8 cellular contexts compared by ENCODE assay signal in the genomic region with DNA sequence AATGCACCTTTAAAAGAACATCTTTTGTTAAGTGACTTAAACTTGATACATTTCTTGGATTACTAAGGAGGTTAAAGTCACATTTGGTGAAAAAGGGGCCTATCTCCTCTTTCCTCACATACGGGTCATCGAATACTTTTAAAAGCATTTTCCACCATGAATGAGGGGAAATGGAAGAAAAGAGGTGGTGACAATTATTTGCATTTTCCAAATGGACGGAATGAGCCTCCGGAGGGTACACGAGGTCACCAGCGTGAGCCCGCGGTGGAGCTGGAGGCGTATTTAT. TPM values are rescaled to one million over a fixed set of nuclear protein-coding genes. Genes with fewer than 3 reads are reported as not detected.
A peak's percentile ranks its signal among the peaks of the same experiment; 100 is the strongest.
DNase-seq lines count a peak whose midpoint lies in the region; ATAC-seq, FAIRE-seq and TF ChIP-seq lines count a peak whose summit lies in the region.

No MANE protein-coding gene starts in this region.

- H3K36me3 Mint-ChIP-seq in activated CD8-positive, alpha-beta memory T cell treated with anti-CD3 and anti-CD28 coated beads, Interleukin-2, amount 10 ng/mL, durations not matched to agents 7 days and 5 days, result peaks cover 11% of the 10 kb centered on the region
- peaks cover 9% of the 10 kb centered on the region for H3K36me3 Mint-ChIP-seq in activated T-helper 2 cell treated with anti-CD3 and anti-CD28 coated beads, Interferon-gamma antibody, Interleukin-2, Interleukin-4, amounts not matched to agents 10 μg/mL and 5 μg/mL and 100 μg/mL, durations not matched to agents 14 hours and 24 hours and 36 hours (ENCODE audit: low read depth)

- H3K27me3 ChIP-seq in keratinocyte (ENCODE audit: control insufficient read depth, extremely low read depth, insufficient read depth, low read length), result no peaks in the 10 kb centered on the region
- no peaks in the 10 kb centered on the region for H3K27me3 ChIP-seq in thoracic aorta (replicated peaks; ENCODE audit: insufficient read depth)

- no peak for FAIRE-seq in keratinocyte (lab: Jason Lieb, UNC)

- no peaks in the 10 kb centered on the region for H3K9me3 Mint-ChIP-seq in activated CD8-positive, alpha-beta memory T cell treated with anti-CD3 and anti-CD28 coated beads, Interleukin-2, amount 10 ng/mL, durations not matched to agents 7 days and 5 days (ENCODE audit: low read depth)
- H3K9me3 Mint-ChIP-seq in activated T-helper 2 cell treated with anti-CD3 and anti-CD28 coated beads, Interferon-gamma antibody, Interleukin-2, Interleukin-4, amounts not matched to agents 10 μg/mL and 5 μg/mL and 100 μg/mL, durations not matched to agents 14 hours and 24 hours and 36 hours, result no peaks in the 10 kb centered on the region

- peaks cover 19% of the 10 kb centered on the region for H3K27me3 Mint-ChIP-seq in activated CD8-positive, alpha-beta memory T cell treated with anti-CD3 and anti-CD28 coated beads, Interleukin-2, amount 10 ng/mL, durations not matched to agents 7 days and 5 days
- peaks cover 44% of the 10 kb centered on the region for H3K27me3 Mint-ChIP-seq in activated T-helper 2 cell treated with anti-CD3 and anti-CD28 coated beads, Interferon-gamma antibody, Interleukin-2, Interleukin-4, amounts not matched to agents 10 μg/mL and 5 μg/mL and 100 μg/mL, durations not matched to agents 14 hours and 24 hours and 36 hours (ENCODE audit: low read depth)

- peak overlapping the region; percentile 71 for H3K27ac Mint-ChIP-seq in activated CD8-positive, alpha-beta memory T cell treated with anti-CD3 and anti-CD28 coated beads, Interleukin-2, amount 10 ng/mL, durations not matched to agents 7 days and 5 days
- peak overlapping the region; percentile 67 for H3K27ac Mint-ChIP-seq in activated T-helper 2 cell treated with anti-CD3 and anti-CD28 coated beads, Interferon-gamma antibody, Interleukin-2, Interleukin-4, amounts not matched to agents 10 μg/mL and 5 μg/mL and 100 μg/mL, durations not matched to agents 14 hours and 24 hours and 36 hours

- H3K79me2 ChIP-seq in keratinocyte (ENCODE audit: control insufficient read depth, insufficient read depth, low read length), result peaks cover 41% of the 10 kb centered on the region

- peak overlapping the region; percentile 86 for H3K27ac ChIP-seq in keratinocyte (ENCODE audit: control insufficient read depth, insufficient read depth, low read length)
- H3K27ac ChIP-seq in thoracic aorta, result peak overlapping the region; percentile 99 to 100

- TF ChIP-seq CTCF in keratinocyte (optimal IDR thresholded peaks at IDR 0.05 in 1 of 3, IDR thresholded peaks at IDR 0.05 in 1 of 3, conservative IDR thresholded peaks at IDR 0.05 in 1 of 3; ENCODE audit: extremely low read depth in 1 of 3, insufficient read depth in 2 of 3, low read length in 3 of 3) (no peak), thoracic aorta (IDR thresholded peaks at IDR 0.05) (no peak)

- peaks cover 52% of the 10 kb centered on the region for H3K4me1 Mint-ChIP-seq in activated CD8-positive, alpha-beta memory T cell treated with anti-CD3 and anti-CD28 coated beads, Interleukin-2, amount 10 ng/mL, durations not matched to agents 7 days and 5 days
- peaks cover 41% of the 10 kb centered on the region for H3K4me1 Mint-ChIP-seq in activated T-helper 2 cell treated with anti-CD3 and anti-CD28 coated beads, Interferon-gamma antibody, Interleukin-2, Interleukin-4, amounts not matched to agents 10 μg/mL and 5 μg/mL and 100 μg/mL, durations not matched to agents 14 hours and 24 hours and 36 hours (ENCODE audit: low read depth)

- ATAC-seq in activated CD8-positive, alpha-beta memory T cell treated with anti-CD3 and anti-CD28 coated beads, Interleukin-2, amount 10 ng/mL, durations not matched to agents 7 days and 5 days, result no peak
- no peak for ATAC-seq in thoracic aorta (ENCODE audit: insufficient number of reproducible peaks, low FRiP score, low read depth)

- peaks cover 20% of the 10 kb centered on the region for H3K4me1 ChIP-seq in keratinocyte (ENCODE audit: control insufficient read depth, extremely low read depth, insufficient read depth, low read length)
- peaks cover 12 to 48% of the 10 kb centered on the region in 2 donors for H3K4me1 ChIP-seq in thoracic aorta (ENCODE audit: control insufficient read depth in 1 of 2, low read depth in 2 of 2)

- peak overlapping the region; percentile 96 for H3K4me2 ChIP-seq in keratinocyte (ENCODE audit: control insufficient read depth, extremely low read depth, insufficient read depth, low read depth, low read length)

- peak overlapping the region; percentile 95 for H3K9ac ChIP-seq in keratinocyte (ENCODE audit: control insufficient read depth, extremely low read depth, insufficient read depth, low read length)

- H3K4me3 ChIP-seq in keratinocyte (ENCODE audit: control insufficient read depth in 2 of 3, extremely low read depth in 1 of 3, insufficient read depth in 2 of 3, low read depth in 1 of 3, low read length in 3 of 3) (peak overlapping the region; percentile 87 to 92 (median 89)), thoracic aorta (peak overlapping the region; percentile 81)

- intact Hi-C loops in activated T-helper 2 cell treated with anti-CD3 and anti-CD28 coated beads, Interferon-gamma antibody, Interleukin-2, Interleukin-4, amounts not matched to agents 10 μg/mL and 5 μg/mL and 100 μg/mL, durations not matched to agents 14 hours and 24 hours and 36 hours (cut with micrococcal nuclease), result loop anchor here (5.0 to 10.0 kb wide), 2 partner anchors 342 to 351 kb away; a partner anchor contains a TSS

- H3K36me3 ChIP-seq in keratinocyte (ENCODE audit: control insufficient read depth in 2 of 2, extremely low read depth in 1 of 2, insufficient read depth in 2 of 2, low read length in 2 of 2) (no peaks in the 10 kb centered on the region), thoracic aorta (no peaks in the 10 kb centered on the region)

- H3K4me3 Mint-ChIP-seq in activated CD8-positive, alpha-beta memory T cell treated with anti-CD3 and anti-CD28 coated beads, Interleukin-2, amount 10 ng/mL, durations not matched to agents 7 days and 5 days, result peak overlapping the region; percentile 76
- H3K4me3 Mint-ChIP-seq in activated T-helper 2 cell treated with anti-CD3 and anti-CD28 coated beads, Interferon-gamma antibody, Interleukin-2, Interleukin-4, amounts not matched to agents 10 μg/mL and 5 μg/mL and 100 μg/mL, durations not matched to agents 14 hours and 24 hours and 36 hours (ENCODE audit: low read depth), result peak overlapping the region; percentile 80

- CTCF ChIA-PET in activated CD8-positive, alpha-beta memory T cell treated with anti-CD3 and anti-CD28 coated beads, Interleukin-2, amount 10 ng/mL, durations not matched to agents 7 days and 5 days (lab: Charles Lee), result interaction anchor here (0.9 to 1.3 kb wide), 2 partner anchors 43 to 138 kb away, joined by 3 to 4 read pairs; no protein-coding TSS in a partner anchor

- no peaks in the 10 kb centered on the region for H3K9me1 ChIP-seq in keratinocyte (ENCODE audit: control insufficient read depth, extremely low read depth, insufficient read depth, low read length)

- H2AFZ ChIP-seq in keratinocyte (ENCODE audit: control insufficient read depth, low read length), result peak overlapping the region; percentile 96

- no peaks in the 10 kb centered on the region for H4K20me1 ChIP-seq in keratinocyte (ENCODE audit: control insufficient read depth, extremely low read depth, insufficient read depth, low read length)

- dilution Hi-C loops in keratinocyte (cut with MboI; ENCODE audit: extremely low pct_ligation_motif_present, low sequenced_read_pairs), result no loop called here

- H3K9me3 ChIP-seq in keratinocyte (ENCODE audit: control insufficient read depth, low read depth, low read length) (no peaks in the 10 kb centered on the region), thoracic aorta (no peaks in the 10 kb centered on the region)

- no peak for DNase-seq in activated CD8-positive, alpha-beta memory T cell treated with anti-CD3 and anti-CD28 coated beads, Interleukin-2, amount 10 ng/mL, durations not matched to agents 7 days and 5 days
- DNase-seq in activated CD8-positive, alpha-beta memory T cell treated with anti-CD3 and anti-CD28 coated beads, Interleukin-2, amount 50 U/mL, for 48 hours, result no peak
- no peak for DNase-seq in activated T-helper 2 cell treated with anti-CD3 and anti-CD28 coated beads, Interferon-gamma antibody, Interleukin-2, Interleukin-4, amounts not matched to agents 10 μg/mL and 5 μg/mL and 100 μg/mL, durations not matched to agents 14 hours and 24 hours and 36 hours (ENCODE audit: low spot score)
- DNase-seq in keratinocyte (ENCODE audit: low read depth, low spot score), result no peak
- DNase-seq in thoracic aorta (ENCODE audit: low spot score), result no peak
- DNase-seq in NCI-H1105 (lab: John Stamatoyannopoulos, UW), result no peak
- DNase-seq in stimulated activated CD4-positive, alpha-beta T cell treated with anti-CD3 and anti-CD28 coated beads, Interleukin-4, amount 100 ng/mL, for 24 hours, result no peak
- no peak for DNase-seq in NCI-H1048 (lab: John Stamatoyannopoulos, UW)

RNA-seq across cellular contexts. Expression of a gene that starts 1.0 kb away (rescaled TPM):
- 10 to 100 TPM; 17.1 to 19.5 TPM for total RNA-seq in activated CD8-positive, alpha-beta memory T cell treated with anti-CD3 and anti-CD28 coated beads, Interleukin-2, amount 10 ng/mL, durations not matched to agents 7 days and 5 days
- total RNA-seq in activated T-helper 2 cell treated with anti-CD3 and anti-CD28 coated beads, Interferon-gamma antibody, Interleukin-2, Interleukin-4, amounts not matched to agents 10 μg/mL and 5 μg/mL and 100 μg/mL, durations not matched to agents 14 hours and 24 hours and 36 hours, result 11.2 and 11.9 TPM in 2 replicates
- 14.3 to 22.2 TPM (median 21.4 TPM) in 3 replicates for polyA plus RNA-seq in keratinocyte
- 7.4 TPM for polyA plus RNA-seq in keratinocyte (2011; ENCODE audit: low read depth)
- polyA plus RNA-seq in keratinocyte (2011; cell fraction: cytosol; rRNA removed), result 8.4 and 17.6 TPM in 2 replicates
- polyA plus RNA-seq in keratinocyte (2011; cell fraction: nucleus; rRNA removed), result 15.0 and 17.2 TPM in 2 replicates
- polyA plus RNA-seq in keratinocyte (2012; ENCODE audit: low replicate concordance), result 8.6 and 12.7 TPM in 2 replicates
- polyA minus RNA-seq in keratinocyte, result 8.4 to 38.8 TPM (median 28.5 TPM) in 3 replicates
- polyA minus RNA-seq in keratinocyte (2011; cell fraction: cytosol; rRNA and poly(A)+ RNA removed), result 15.5 TPM
- 18.8 and 35.2 TPM in 2 replicates for polyA minus RNA-seq in keratinocyte (2011; cell fraction: nucleus; rRNA and poly(A)+ RNA removed)
- 100 to 1,000 TPM in 1 of 2 donors, 10 to 100 TPM in 1; 69.0 to 130 TPM for total RNA-seq in thoracic aorta
